1 cellular context compared by ENCODE assay signal in genomic region chr11:1692708-1693326, GRCh38.
TF ChIP-seq lines count a peak whose summit lies in the region.

No MANE protein-coding gene starts in this region.

TF ChIP-seq in H1, 55 proteins besides CTCF, POLR2A, EP300 and RAD21:
- TF ChIP-seq RBBP5 (IDR thresholded peaks at IDR 0.05; ENCODE audit: borderline replicate concordance, low read depth, low read length): no peak
- no peak for TF ChIP-seq BRCA1 (IDR thresholded peaks at IDR 0.05; ENCODE audit: low read depth, low read length)
- no peak for TF ChIP-seq SUZ12 (IDR thresholded peaks at IDR 0.05; ENCODE audit: low read length)
- TF ChIP-seq MAFK (IDR thresholded peaks at IDR 0.05; ENCODE audit: low read depth, low read length): no peak
- no peak for TF ChIP-seq YY1 (IDR thresholded peaks at IDR 0.05; ENCODE audit: low read depth, low read length)
- TF ChIP-seq FOSL1 (IDR thresholded peaks at IDR 0.05; ENCODE audit: insufficient read depth, low read depth, low read length): no peak
- no peak for TF ChIP-seq GTF2F1 (IDR thresholded peaks at IDR 0.05; ENCODE audit: borderline replicate concordance, low read depth, low read length)
- TF ChIP-seq BCL11A (IDR thresholded peaks at IDR 0.05; ENCODE audit: low read depth in 2 of 2, low read length in 2 of 2): no peak
- no peak for TF ChIP-seq TBP (IDR thresholded peaks at IDR 0.05; ENCODE audit: low read depth, low read length)
- TF ChIP-seq ZNF274 (IDR thresholded peaks at IDR 0.05; ENCODE audit: borderline replicate concordance, extremely low read depth, low read length): no peak
- TF ChIP-seq RNF2 (IDR thresholded peaks at IDR 0.05; ENCODE audit: borderline replicate concordance, low read depth, low read length, missing control alignments, poor library complexity, severe bottlenecking): no peak
- no peak for TF ChIP-seq SAP30 (IDR thresholded peaks at IDR 0.05; ENCODE audit: insufficient read depth, insufficient replicate concordance, low read length)
- TF ChIP-seq TAF7 (optimal IDR thresholded peaks at IDR 0.05; ENCODE audit: borderline replicate concordance, low read depth, low read length): no peak
- TF ChIP-seq CHD7 (IDR thresholded peaks at IDR 0.05; ENCODE audit: insufficient replicate concordance, low read length): no peak
- TF ChIP-seq NANOG (IDR thresholded peaks at IDR 0.05; ENCODE audit: insufficient read depth, low read depth, low read length, poor library complexity, severe bottlenecking): no peak
